1 cellular context compared by ENCODE assay signal in genomic region chr13:26772531-26772930, GRCh38.
TF ChIP-seq lines count a peak whose summit lies in the region.

No MANE protein-coding gene starts in this region.

TF ChIP-seq in GM23338, 12 proteins besides CTCF, POLR2A, EP300 and RAD21 (continued from another document):
- TF ChIP-seq, protein P1, sequence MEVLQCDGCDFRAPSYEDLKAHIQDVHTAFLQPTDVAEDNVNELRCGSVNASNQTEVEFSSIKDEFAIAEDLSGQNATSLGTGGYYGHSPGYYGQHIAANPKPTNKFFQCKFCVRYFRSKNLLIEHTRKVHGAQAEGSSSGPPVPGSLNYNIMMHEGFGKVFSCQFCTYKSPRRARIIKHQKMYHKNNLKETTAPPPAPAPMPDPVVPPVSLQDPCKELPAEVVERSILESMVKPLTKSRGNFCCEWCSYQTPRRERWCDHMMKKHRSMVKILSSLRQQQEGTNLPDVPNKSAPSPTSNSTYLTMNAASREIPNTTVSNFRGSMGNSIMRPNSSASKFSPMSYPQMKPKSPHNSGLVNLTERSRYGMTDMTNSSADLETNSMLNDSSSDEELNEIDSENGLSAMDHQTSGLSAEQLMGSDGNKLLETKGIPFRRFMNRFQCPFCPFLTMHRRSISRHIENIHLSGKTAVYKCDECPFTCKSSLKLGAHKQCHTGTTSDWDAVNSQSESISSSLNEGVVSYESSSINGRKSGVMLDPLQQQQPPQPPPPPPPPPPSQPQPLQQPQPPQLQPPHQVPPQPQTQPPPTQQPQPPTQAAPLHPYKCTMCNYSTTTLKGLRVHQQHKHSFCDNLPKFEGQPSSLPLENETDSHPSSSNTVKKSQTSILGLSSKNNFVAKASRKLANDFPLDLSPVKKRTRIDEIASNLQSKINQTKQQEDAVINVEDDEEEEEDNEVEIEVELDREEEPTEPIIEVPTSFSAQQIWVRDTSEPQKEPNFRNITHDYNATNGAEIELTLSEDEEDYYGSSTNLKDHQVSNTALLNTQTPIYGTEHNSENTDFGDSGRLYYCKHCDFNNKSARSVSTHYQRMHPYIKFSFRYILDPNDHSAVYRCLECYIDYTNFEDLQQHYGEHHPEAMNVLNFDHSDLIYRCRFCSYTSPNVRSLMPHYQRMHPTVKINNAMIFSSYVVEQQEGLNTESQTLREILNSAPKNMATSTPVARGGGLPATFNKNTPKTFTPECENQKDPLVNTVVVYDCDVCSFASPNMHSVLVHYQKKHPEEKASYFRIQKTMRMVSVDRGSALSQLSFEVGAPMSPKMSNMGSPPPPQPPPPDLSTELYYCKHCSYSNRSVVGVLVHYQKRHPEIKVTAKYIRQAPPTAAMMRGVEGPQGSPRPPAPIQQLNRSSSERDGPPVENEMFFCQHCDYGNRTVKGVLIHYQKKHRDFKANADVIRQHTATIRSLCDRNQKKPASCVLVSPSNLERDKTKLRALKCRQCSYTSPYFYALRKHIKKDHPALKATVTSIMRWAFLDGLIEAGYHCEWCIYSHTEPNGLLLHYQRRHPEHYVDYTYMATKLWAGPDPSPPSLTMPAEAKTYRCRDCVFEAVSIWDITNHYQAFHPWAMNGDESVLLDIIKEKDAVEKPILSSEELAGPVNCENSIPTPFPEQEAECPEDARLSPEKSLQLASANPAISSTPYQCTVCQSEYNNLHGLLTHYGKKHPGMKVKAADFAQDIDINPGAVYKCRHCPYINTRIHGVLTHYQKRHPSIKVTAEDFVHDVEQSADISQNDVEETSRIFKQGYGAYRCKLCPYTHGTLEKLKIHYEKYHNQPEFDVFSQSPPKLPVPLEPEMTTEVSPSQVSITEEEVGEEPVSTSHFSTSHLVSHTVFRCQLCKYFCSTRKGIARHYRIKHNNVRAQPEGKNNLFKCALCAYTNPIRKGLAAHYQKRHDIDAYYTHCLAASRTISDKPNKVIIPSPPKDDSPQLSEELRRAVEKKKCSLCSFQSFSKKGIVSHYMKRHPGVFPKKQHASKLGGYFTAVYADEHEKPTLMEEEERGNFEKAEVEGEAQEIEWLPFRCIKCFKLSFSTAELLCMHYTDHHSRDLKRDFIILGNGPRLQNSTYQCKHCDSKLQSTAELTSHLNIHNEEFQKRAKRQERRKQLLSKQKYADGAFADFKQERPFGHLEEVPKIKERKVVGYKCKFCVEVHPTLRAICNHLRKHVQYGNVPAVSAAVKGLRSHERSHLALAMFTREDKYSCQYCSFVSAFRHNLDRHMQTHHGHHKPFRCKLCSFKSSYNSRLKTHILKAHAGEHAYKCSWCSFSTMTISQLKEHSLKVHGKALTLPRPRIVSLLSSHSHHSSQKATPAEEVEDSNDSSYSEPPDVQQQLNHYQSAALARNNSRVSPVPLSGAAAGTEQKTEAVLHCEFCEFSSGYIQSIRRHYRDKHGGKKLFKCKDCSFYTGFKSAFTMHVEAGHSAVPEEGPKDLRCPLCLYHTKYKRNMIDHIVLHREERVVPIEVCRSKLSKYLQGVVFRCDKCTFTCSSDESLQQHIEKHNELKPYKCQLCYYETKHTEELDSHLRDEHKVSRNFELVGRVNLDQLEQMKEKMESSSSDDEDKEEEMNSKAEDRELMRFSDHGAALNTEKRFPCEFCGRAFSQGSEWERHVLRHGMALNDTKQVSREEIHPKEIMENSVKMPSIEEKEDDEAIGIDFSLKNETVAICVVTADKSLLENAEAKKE (CRISPR knock-in tag; IDR thresholded peaks at IDR 0.05): no peak
- TF ChIP-seq STAT1 (IDR thresholded peaks at IDR 0.05; ENCODE audit: unreplicated experiment) (no peak), EZH2 (IDR thresholded peaks at IDR 0.05; ENCODE audit: low read depth, unreplicated experiment) (no peak), ETS1 (IDR thresholded peaks at IDR 0.05) (no peak), NANOG (IDR thresholded peaks at IDR 0.05; ENCODE audit: borderline replicate concordance) (no peak), JUNB (IDR thresholded peaks at IDR 0.05; ENCODE audit: unreplicated experiment) (no peak), POLR2AphosphoS5 (IDR thresholded peaks at IDR 0.05; ENCODE audit: low read depth) (no peak), ZNF114 (CRISPR knock-in tag; IDR thresholded peaks at IDR 0.05) (no peak)
- TF ChIP-seq, protein P2, sequence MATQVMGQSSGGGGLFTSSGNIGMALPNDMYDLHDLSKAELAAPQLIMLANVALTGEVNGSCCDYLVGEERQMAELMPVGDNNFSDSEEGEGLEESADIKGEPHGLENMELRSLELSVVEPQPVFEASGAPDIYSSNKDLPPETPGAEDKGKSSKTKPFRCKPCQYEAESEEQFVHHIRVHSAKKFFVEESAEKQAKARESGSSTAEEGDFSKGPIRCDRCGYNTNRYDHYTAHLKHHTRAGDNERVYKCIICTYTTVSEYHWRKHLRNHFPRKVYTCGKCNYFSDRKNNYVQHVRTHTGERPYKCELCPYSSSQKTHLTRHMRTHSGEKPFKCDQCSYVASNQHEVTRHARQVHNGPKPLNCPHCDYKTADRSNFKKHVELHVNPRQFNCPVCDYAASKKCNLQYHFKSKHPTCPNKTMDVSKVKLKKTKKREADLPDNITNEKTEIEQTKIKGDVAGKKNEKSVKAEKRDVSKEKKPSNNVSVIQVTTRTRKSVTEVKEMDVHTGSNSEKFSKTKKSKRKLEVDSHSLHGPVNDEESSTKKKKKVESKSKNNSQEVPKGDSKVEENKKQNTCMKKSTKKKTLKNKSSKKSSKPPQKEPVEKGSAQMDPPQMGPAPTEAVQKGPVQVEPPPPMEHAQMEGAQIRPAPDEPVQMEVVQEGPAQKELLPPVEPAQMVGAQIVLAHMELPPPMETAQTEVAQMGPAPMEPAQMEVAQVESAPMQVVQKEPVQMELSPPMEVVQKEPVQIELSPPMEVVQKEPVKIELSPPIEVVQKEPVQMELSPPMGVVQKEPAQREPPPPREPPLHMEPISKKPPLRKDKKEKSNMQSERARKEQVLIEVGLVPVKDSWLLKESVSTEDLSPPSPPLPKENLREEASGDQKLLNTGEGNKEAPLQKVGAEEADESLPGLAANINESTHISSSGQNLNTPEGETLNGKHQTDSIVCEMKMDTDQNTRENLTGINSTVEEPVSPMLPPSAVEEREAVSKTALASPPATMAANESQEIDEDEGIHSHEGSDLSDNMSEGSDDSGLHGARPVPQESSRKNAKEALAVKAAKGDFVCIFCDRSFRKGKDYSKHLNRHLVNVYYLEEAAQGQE (IDR thresholded peaks at IDR 0.05; ENCODE audit: unreplicated experiment): no peak
